Comparison of ENCODE assay signal across 19 cellular contexts in genomic region chr7:143374556-143374955, GRCh38. TPM values are rescaled to one million over a fixed set of nuclear protein-coding genes. Genes with fewer than 3 reads are reported as not detected.
DNase-seq lines count a peak whose midpoint lies in the region; ATAC-seq and TF ChIP-seq lines count a peak whose summit lies in the region.
"Had no signal": no experiment of that assay in that cellular context is flagged by ENCODE, and none has a peak within 500 bp of the region (broad histone marks: within the 10 kb centered on the region; RNA-seq: fewer than 3 reads in every experiment).

No MANE protein-coding gene starts in this region.

- no peak overlapping the region for H3K4me3 Mint-ChIP-seq in CD8-positive, alpha-beta T cell
- peak overlapping the region in 1 of 3 donors; percentile 52 for H3K4me3 Mint-ChIP-seq in T-cell
- H3K4me3 Mint-ChIP-seq: type B pancreatic cell had no signal

- no peaks in the 10 kb centered on the region for H3K27me3 Mint-ChIP-seq in CD8-positive, alpha-beta T cell (ENCODE audit: low read depth)
- H3K27me3 Mint-ChIP-seq in T-cell, result no peaks in the 10 kb centered on the region
- H3K27me3 Mint-ChIP-seq: naive B cell had no signal

- intact Hi-C loops in CD8-positive, alpha-beta T cell (cut with DNase I, micrococcal nuclease), result loop anchor here (10.0 kb wide), 2 partner anchors 130 to 1640 kb away; partner anchors contain the start of gene SSBP1 (in 1 of the 2)

- no peaks in the 10 kb centered on the region for H3K36me3 Mint-ChIP-seq in CD8-positive, alpha-beta T cell
- H3K36me3 Mint-ChIP-seq in T-cell, result no peaks in the 10 kb centered on the region
- H3K36me3 Mint-ChIP-seq: naive B cell, type B pancreatic cell had no signal

- no peak for TF ChIP-seq CTCF in CD8-positive, alpha-beta T cell (IDR thresholded peaks at IDR 0.05)

- in situ Hi-C loops in ACHN (cut with HindIII; ENCODE audit: low pct_ligation_motif_present, low pct_unique_long_range_greater_than_20kb, low sequenced_read_pairs), result no loop called here

- peak overlapping the region; percentile 54 to 99 (median 96) for H3K4me2 ChIP-seq in BLaER1 treated with 17β-estradiol and CSF1 and Interleukin-3, amounts not matched to agents 10 nM and 100 nM

- H3K27ac Mint-ChIP-seq in CD8-positive, alpha-beta T cell, result peak overlapping the region; percentile 93
- peak overlapping the region; percentile 93 for H3K27ac Mint-ChIP-seq in T-cell
- H3K27ac Mint-ChIP-seq: type B pancreatic cell had no signal

- H4K20me1 ChIP-seq in BLaER1 treated with 17β-estradiol and CSF1 and Interleukin-3, amounts not matched to agents 10 nM and 100 nM, result no peaks in the 10 kb centered on the region

- peak overlapping the region; percentile 71 to 99 (median 91); a peak in 21 of 22 replicates for H3K27ac ChIP-seq in BLaER1 treated with 17β-estradiol and CSF1 and Interleukin-3, amounts not matched to agents 10 nM and 100 nM
- H3K27ac ChIP-seq in CD8-positive, alpha-beta T cell (ENCODE audit: low read depth, low read length), result no peak overlapping the region
- H3K27ac ChIP-seq: ascending aorta, C4-2B, left ventricle myocardium inferior, WERI-Rb-1 had no signal

- POLR2A ChIA-PET in CD8-positive, alpha-beta T cell (lab: Charles Lee), result interaction anchor here (1.2 to 2.5 kb wide), 8 partner anchors 10 to 86 kb away, joined by 3 to 12 read pairs (median 7); partner anchors contain the start of genes CASP2, EPHA1 and FAM131B
- POLR2A ChIA-PET in T-cell (lab: Charles Lee), result interaction anchor here in 1 of 2 donors (1.4 kb wide), 1 partner anchor 10 kb away, joined by 4 read pairs; no protein-coding TSS in a partner anchor

- peak overlapping the region in 10 of 11 experiments; percentile 61 to 83 (median 73); a peak in 19 of 22 replicates for H3K9ac ChIP-seq in BLaER1 treated with 17β-estradiol and CSF1 and Interleukin-3, amounts not matched to agents 10 nM and 100 nM

- no peaks in the 10 kb centered on the region for H3K9me3 ChIP-seq in BLaER1 treated with 17β-estradiol and CSF1 and Interleukin-3, amounts not matched to agents 10 nM and 100 nM (replicated peaks in 1 of 11)
- no peaks in the 10 kb centered on the region for H3K9me3 ChIP-seq in CD8-positive, alpha-beta T cell (ENCODE audit: low read length)
- H3K9me3 ChIP-seq: ascending aorta, left ventricle myocardium inferior had no signal

- H3K4me1 Mint-ChIP-seq in CD8-positive, alpha-beta T cell (ENCODE audit: low read depth), result peaks cover 76% of the 10 kb centered on the region
- H3K4me1 Mint-ChIP-seq in T-cell, result peaks cover 73 to 81% (median 78%) of the 10 kb centered on the region in 3 donors

- ATAC-seq in CD8-positive, alpha-beta T cell, result no peak
- no peak for ATAC-seq in T-cell (replicated peaks in 1 of 4)
- ATAC-seq in HG03378 (IDR thresholded peaks at IDR 0.05; ENCODE audit: unreplicated experiment), result no peak
- ATAC-seq in GM19463 (IDR thresholded peaks at IDR 0.05; ENCODE audit: unreplicated experiment), result no peak

- CTCF ChIA-PET in CD8-positive, alpha-beta T cell (lab: Charles Lee), result interaction anchor here (1.4 to 7.2 kb wide), 8 partner anchors 10 to 134 kb away, joined by 4 to 36 read pairs (median 12); partner anchors contain the start of gene EPHA1
- CTCF ChIA-PET in T-cell (lab: Charles Lee), result interaction anchor here (1.1 to 1.9 kb wide), 5 partner anchors 10 to 567 kb away, joined by 3 to 6 read pairs (median 3); no protein-coding TSS in a partner anchor

- H3K36me3 ChIP-seq in BLaER1 treated with 17β-estradiol and CSF1 and Interleukin-3, amounts not matched to agents 10 nM and 100 nM, result no peaks in the 10 kb centered on the region
- H3K36me3 ChIP-seq in CD8-positive, alpha-beta T cell (ENCODE audit: insufficient read depth, low read length), result no peaks in the 10 kb centered on the region
- H3K36me3 ChIP-seq: ascending aorta, left ventricle myocardium inferior, WERI-Rb-1 had no signal

- no peaks in the 10 kb centered on the region for H3K27me3 ChIP-seq in BLaER1 treated with 17β-estradiol and CSF1 and Interleukin-3, amounts not matched to agents 10 nM and 100 nM
- H3K27me3 ChIP-seq in CD8-positive, alpha-beta T cell (ENCODE audit: insufficient read depth, low read length), result no peaks in the 10 kb centered on the region
- H3K27me3 ChIP-seq: ascending aorta had no signal

- H3K4me1 ChIP-seq in BLaER1 treated with 17β-estradiol and CSF1 and Interleukin-3, amounts not matched to agents 10 nM and 100 nM, result peaks cover 44 to 90% (median 84%) of the 10 kb centered on the region in 10 experiments
- H3K4me1 ChIP-seq in CD8-positive, alpha-beta T cell (ENCODE audit: insufficient read depth, low read length), result peaks cover 83% of the 10 kb centered on the region
- H3K4me1 ChIP-seq: ascending aorta had no signal

- peak overlapping the region in 7 of 10 experiments; percentile 9 to 58 (median 33); a peak in 8 of 20 replicates for H3K4me3 ChIP-seq in BLaER1 treated with 17β-estradiol and CSF1 and Interleukin-3, amounts not matched to agents 10 nM and 100 nM
- no peak overlapping the region for H3K4me3 ChIP-seq in CD8-positive, alpha-beta T cell (ENCODE audit: low read depth, low read length)
- H3K4me3 ChIP-seq: ascending aorta, left ventricle myocardium inferior had no signal

- no peak for DNase-seq in CD8-positive, alpha-beta T cell
- no peak for DNase-seq in T-cell
- DNase-seq in germinal center (ENCODE audit: low spot score), result peak; percentile 30
- no peak for DNase-seq in ACHN
- DNase-seq in NCI-H69 (lab: John Stamatoyannopoulos, UW), result no peak
- DNase-seq: activated T-cell treated with anti-CD3 and anti-CD28 coated beads for 4 hours, dermis blood vessel endothelial cell, left ventricle myocardium inferior, naive B cell, NCI-H2081, WERI-Rb-1 had no signal

- H3K9me3 Mint-ChIP-seq in CD8-positive, alpha-beta T cell, result no peaks in the 10 kb centered on the region
- no peaks in the 10 kb centered on the region for H3K9me3 Mint-ChIP-seq in T-cell
- H3K9me3 Mint-ChIP-seq: naive B cell, type B pancreatic cell had no signal

RNA-seq across cellular contexts. Expression of gene ZYX, which starts 6.6 kb away (rescaled TPM):
- total RNA-seq in CD8-positive, alpha-beta T cell, result 100 to 1,000 TPM; 107 to 111 TPM
- total RNA-seq in T-cell, result 100 to 1,000 TPM; 107 to 186 (median 159) TPM

RNA-seq across cellular contexts. Expression of gene FAM131B, which starts 12.0 kb away (rescaled TPM):
- under 1 TPM; 0.30 to 0.36 TPM for total RNA-seq in CD8-positive, alpha-beta T cell
- 1 to 10 TPM in 3 of 5 donors, under 1 TPM in 2; 0.08 to 3.6 (median 2.1) TPM for total RNA-seq in T-cell
- total RNA-seq: SK-MEL-5 had no signal

RNA-seq across cellular contexts. Expression of gene EPHA1, which starts 34.1 kb away (rescaled TPM):
- total RNA-seq in CD8-positive, alpha-beta T cell, result 10 to 100 TPM in 1 of 2 experiments, 1 to 10 TPM in 1; 8.3 to 13.1 TPM
- total RNA-seq in T-cell, result 10 to 100 TPM; 23.8 to 49.8 (median 43.5) TPM
- total RNA-seq: ascending aorta, dermis blood vessel endothelial cell, G401, left ventricle myocardium inferior, SK-MEL-5 had no signal

RNA-seq across cellular contexts. Expression of gene CLCN1, which starts 58.6 kb away (rescaled TPM):
- not detected for total RNA-seq in CD8-positive, alpha-beta T cell
- total RNA-seq in T-cell, result not detected
- total RNA-seq: ascending aorta, dermis blood vessel endothelial cell, G401, left ventricle myocardium inferior, SK-MEL-5 had no signal
